29 cellular contexts compared by ENCODE assay signal in genomic region chr15:66648588-66648987, GRCh38.
"Had no signal": no experiment of that assay in that cellular context is flagged by ENCODE, and none has a peak within 500 bp of the region (broad histone marks: within the 10 kb centered on the region; RNA-seq: fewer than 3 reads in every experiment).

No MANE protein-coding gene starts in this region.

- H3K4me1 Mint-ChIP-seq: activated CD4-positive, alpha-beta memory T cell treated with anti-CD3 and anti-CD28 coated beads, Interleukin-2, amount 10 ng/mL, durations not matched to agents 7 days and 5 days; activated CD4-positive, alpha-beta T cell treated with anti-CD3 and anti-CD28 coated beads, Interleukin-2, amount 10 ng/mL, durations not matched to agents 7 days and 5 days; activated naive CD4-positive, alpha-beta T cell treated with anti-CD3 and anti-CD28 coated beads, Interleukin-2, amount 10 ng/mL, durations not matched to agents 7 days and 5 days; activated naive CD8-positive, alpha-beta T cell treated with anti-CD3 and anti-CD28 coated beads, Interleukin-2, amount 10 ng/mL, durations not matched to agents 7 days and 5 days; central memory CD8-positive, alpha-beta T cell had no signal

- H3K27me3 Mint-ChIP-seq: activated naive CD8-positive, alpha-beta T cell treated with anti-CD3 and anti-CD28 coated beads, Interleukin-2, amount 10 ng/mL, durations not matched to agents 7 days and 5 days; activated T-cell treated with anti-CD3 and anti-CD28 coated beads, Interleukin-2, amount 50 U/mL, for 24 hours had no signal

- H3K36me3 Mint-ChIP-seq: activated naive CD4-positive, alpha-beta T cell treated with anti-CD3 and anti-CD28 coated beads, Interleukin-2, amount 10 ng/mL, durations not matched to agents 7 days and 5 days; activated naive CD4-positive, alpha-beta T cell treated with anti-CD3 and anti-CD28 coated beads, Interleukin-2, amount 50 U/mL, for 72 hours; activated naive CD8-positive, alpha-beta T cell treated with anti-CD3 and anti-CD28 coated beads, Interleukin-2, amount 10 ng/mL, durations not matched to agents 7 days and 5 days; brain had no signal

- H3K27ac Mint-ChIP-seq: activated CD4-positive, alpha-beta memory T cell treated with anti-CD3 and anti-CD28 coated beads, Interleukin-2, amount 10 ng/mL, durations not matched to agents 7 days and 5 days; activated CD4-positive, alpha-beta T cell treated with anti-CD3 and anti-CD28 coated beads, Interleukin-2, amount 10 ng/mL, durations not matched to agents 7 days and 5 days; activated naive CD4-positive, alpha-beta T cell treated with anti-CD3 and anti-CD28 coated beads, Interleukin-2, amount 10 ng/mL, durations not matched to agents 7 days and 5 days; activated naive CD4-positive, alpha-beta T cell treated with anti-CD3 and anti-CD28 coated beads, Interleukin-2, amount 50 U/mL, for 72 hours; activated naive CD8-positive, alpha-beta T cell treated with anti-CD3 and anti-CD28 coated beads, Interleukin-2, amount 10 ng/mL, durations not matched to agents 7 days and 5 days; activated T-cell treated with anti-CD3 and anti-CD28 coated beads, Interleukin-2, amount 50 U/mL, for 24 hours; activated T-cell treated with anti-CD3 and anti-CD28 coated beads, Interleukin-2, amount 50 U/mL, for 72 hours; T-helper 17 cell; T-helper 2 cell treated with Interferon-gamma antibody and Interleukin-4, amounts not matched to agents 5 μg/mL and 100 μg/mL, for 36 hours had no signal

- H3K27ac ChIP-seq: breast epithelium had no signal

- DNase-seq: activated CD4-positive, alpha-beta memory T cell treated with anti-CD3 and anti-CD28 coated beads, Interleukin-2, amount 10 ng/mL, durations not matched to agents 7 days and 5 days; activated CD4-positive, alpha-beta T cell treated with anti-CD3 and anti-CD28 coated beads for 4 hours; activated CD4-positive, alpha-beta T cell treated with anti-CD3 and anti-CD28 coated beads, Interleukin-2, amount 10 ng/mL, durations not matched to agents 7 days and 5 days; activated CD4-positive, alpha-beta T cell treated with anti-CD3 and anti-CD28 coated beads, Interleukin-2, amount 50 U/mL, for 4 hours; activated CD4-positive, CD25-positive, alpha-beta regulatory T cell; activated CD4-positive, CD25-positive, alpha-beta regulatory T cell treated with anti-CD3 and anti-CD28 coated beads, Interleukin-2, amount 50 U/mL, for 72 hours; activated CD8-positive, alpha-beta memory T cell treated with anti-CD3 and anti-CD28 coated beads, Interleukin-2, amount 50 U/mL, for 48 hours; activated gamma-delta T cell; activated naive CD4-positive, alpha-beta T cell; activated naive CD4-positive, alpha-beta T cell treated with anti-CD3 and anti-CD28 coated beads, Interleukin-2, amount 10 ng/mL, durations not matched to agents 7 days and 5 days; activated naive CD8-positive, alpha-beta T cell treated with anti-CD3 and anti-CD28 coated beads, Interleukin-2, amount 10 ng/mL, durations not matched to agents 7 days and 5 days; activated T-cell treated with anti-CD3 and anti-CD28 coated beads for 4 hours; activated T-cell treated with anti-CD3 and anti-CD28 coated beads, Interleukin-2, amount 50 U/mL, for 24 hours; activated T-cell treated with anti-CD3 and anti-CD28 coated beads, Interleukin-2, amount 50 U/mL, for 72 hours; dorsolateral prefrontal cortex; effector memory CD4-positive, alpha-beta T cell; foreskin fibroblast; head of caudate nucleus; T-helper 1 cell; T-helper 17 cell; T1000 had no signal

- ATAC-seq: activated naive CD4-positive, alpha-beta T cell treated with anti-CD3 and anti-CD28 coated beads, Interleukin-2, amount 50 U/mL, for 72 hours; activated T-cell treated with anti-CD3 and anti-CD28 coated beads, Interleukin-2, amount 50 U/mL, for 72 hours; esophagus mucosa; T-helper 17 cell had no signal

- H3K9me3 Mint-ChIP-seq: activated CD4-positive, alpha-beta memory T cell treated with anti-CD3 and anti-CD28 coated beads, Interleukin-2, amount 10 ng/mL, durations not matched to agents 7 days and 5 days; activated CD4-positive, alpha-beta T cell treated with anti-CD3 and anti-CD28 coated beads, Interleukin-2, amount 10 ng/mL, durations not matched to agents 7 days and 5 days; activated naive CD4-positive, alpha-beta T cell treated with anti-CD3 and anti-CD28 coated beads, Interleukin-2, amount 10 ng/mL, durations not matched to agents 7 days and 5 days; activated naive CD4-positive, alpha-beta T cell treated with anti-CD3 and anti-CD28 coated beads, Interleukin-2, amount 50 U/mL, for 72 hours; activated naive CD8-positive, alpha-beta T cell treated with anti-CD3 and anti-CD28 coated beads, Interleukin-2, amount 10 ng/mL, durations not matched to agents 7 days and 5 days; activated T-cell treated with anti-CD3 and anti-CD28 coated beads, Interleukin-2, amount 50 U/mL, for 24 hours; activated T-cell treated with anti-CD3 and anti-CD28 coated beads, Interleukin-2, amount 50 U/mL, for 72 hours; brain; central memory CD8-positive, alpha-beta T cell; dendritic cell treated with granulocyte-macrophage colony-stimulating factor and Interleukin-4, amounts not matched to agents 40 ng/mL and 50 ng/mL, for 4 days; endodermal cell; T-helper 2 cell treated with Interferon-gamma antibody and Interleukin-4, amounts not matched to agents 5 μg/mL and 100 μg/mL, for 36 hours had no signal

- H3K4me3 Mint-ChIP-seq: activated CD4-positive, alpha-beta memory T cell treated with anti-CD3 and anti-CD28 coated beads, Interleukin-2, amount 10 ng/mL, durations not matched to agents 7 days and 5 days; activated CD4-positive, alpha-beta T cell treated with anti-CD3 and anti-CD28 coated beads, Interleukin-2, amount 10 ng/mL, durations not matched to agents 7 days and 5 days; activated naive CD4-positive, alpha-beta T cell treated with anti-CD3 and anti-CD28 coated beads, Interleukin-2, amount 10 ng/mL, durations not matched to agents 7 days and 5 days; activated naive CD8-positive, alpha-beta T cell treated with anti-CD3 and anti-CD28 coated beads, Interleukin-2, amount 10 ng/mL, durations not matched to agents 7 days and 5 days; activated T-cell treated with anti-CD3 and anti-CD28 coated beads, Interleukin-2, amount 50 U/mL, for 24 hours; activated T-cell treated with anti-CD3 and anti-CD28 coated beads, Interleukin-2, amount 50 U/mL, for 72 hours; brain; central memory CD8-positive, alpha-beta T cell; dendritic cell treated with granulocyte-macrophage colony-stimulating factor and Interleukin-4, amounts not matched to agents 40 ng/mL and 50 ng/mL, for 4 days; endodermal cell; T-helper 17 cell; T-helper 2 cell treated with Interferon-gamma antibody and Interleukin-4, amounts not matched to agents 5 μg/mL and 100 μg/mL, for 36 hours had no signal
